ENCODE assay signal across 1 cellular context in the genomic region with DNA sequence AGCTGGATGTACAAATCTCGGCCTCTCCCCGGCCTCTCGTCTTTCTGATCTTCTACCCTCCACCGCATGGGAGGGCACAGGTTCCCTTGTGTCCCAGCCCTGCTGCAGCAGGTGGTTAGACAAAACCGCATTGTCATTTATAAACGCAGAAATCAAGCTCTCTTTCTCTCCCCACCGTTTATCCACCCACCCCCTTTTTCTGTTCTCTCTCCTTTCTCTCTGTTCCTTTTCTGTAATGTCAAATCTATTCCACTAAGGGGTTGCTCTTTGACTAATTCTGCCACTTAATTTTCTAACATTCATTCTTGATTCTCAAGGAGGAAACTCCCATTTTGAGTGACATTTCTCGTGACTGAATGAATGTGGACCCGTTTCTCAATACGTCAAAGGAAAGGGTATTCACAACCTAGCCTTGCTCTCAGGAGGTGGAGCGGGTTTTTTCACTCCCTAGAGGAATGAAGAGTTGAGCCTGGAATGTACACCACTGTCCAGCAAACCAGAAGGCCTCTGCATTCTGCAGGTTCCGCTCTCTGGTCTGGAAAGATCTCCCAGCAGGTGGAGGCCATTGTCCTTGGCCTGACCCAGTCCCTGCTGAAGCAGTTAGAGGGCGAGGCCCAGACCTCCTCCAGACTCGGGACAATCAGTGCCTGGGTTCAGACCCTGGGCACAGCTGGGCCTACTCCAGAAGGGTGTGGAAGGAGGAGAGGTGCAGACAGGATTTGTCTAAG.
TF ChIP-seq lines count a peak whose summit lies in the region.

No MANE protein-coding gene starts in this region.

TF ChIP-seq in GM12878, 131 proteins besides CTCF, POLR2A, EP300 and RAD21 (continued from another document and continues in another):
- TF ChIP-seq CEBPB (IDR thresholded peaks at IDR 0.05; ENCODE audit: borderline replicate concordance in 1 of 2, low read depth in 2 of 2, low read length in 2 of 2) (no peak), SREBF1 (IDR thresholded peaks at IDR 0.05; ENCODE audit: low read length) (no peak), KLF5 (IDR thresholded peaks at IDR 0.05; ENCODE audit: partially characterized antibody) (no peak), NR2F1 (conservative IDR thresholded peaks at IDR 0.05) (peak; percentile 72), ZNF274 (IDR thresholded peaks at IDR 0.05; ENCODE audit: insufficient read depth, insufficient read length) (no peak), TBL1XR1 (IDR thresholded peaks at IDR 0.05; ENCODE audit: low read depth, low read length) (peak; percentile 70; the same call in 1 of the 2 replicates), DPF2 (IDR thresholded peaks at IDR 0.05) (peak; percentile 79; the same call in 1 of the 2 replicates), IKZF2 (IDR thresholded peaks at IDR 0.05) (peak; percentile 94 to 96), SP1 (IDR thresholded peaks at IDR 0.05; ENCODE audit: low read depth, low read length) (no peak), CREM (IDR thresholded peaks at IDR 0.05; ENCODE audit: low read depth) (peak; percentile 89), GABPA (IDR thresholded peaks at IDR 0.05; ENCODE audit: low read depth) (no peak), CBFB (IDR thresholded peaks at IDR 0.05; ENCODE audit: low read depth) (peak; percentile 91), NRF1 (conservative IDR thresholded peaks at IDR 0.05; ENCODE audit: low read depth, low read length) (no peak), STAT3 (IDR thresholded peaks at IDR 0.05; ENCODE audit: low read depth, low read length) (0 out of 2 replicates have a peak, but pooled peaks have one; percentile 22), TARDBP (IDR thresholded peaks at IDR 0.05; ENCODE audit: borderline replicate concordance) (peak; percentile 68; the same call in 1 of the 2 replicates), ASH2L (IDR thresholded peaks at IDR 0.05; ENCODE audit: borderline replicate concordance, low read depth) (no peak), KAT2A (conservative IDR thresholded peaks at IDR 0.05; ENCODE audit: control insufficient read depth, low read depth, low read length) (no peak), CREB1 (IDR thresholded peaks at IDR 0.05; ENCODE audit: low read depth) (no peak), ESRRA (IDR thresholded peaks at IDR 0.05; ENCODE audit: low read length) (no peak; the same call in 1 of the 2 replicates), NFIC (IDR thresholded peaks at IDR 0.05; ENCODE audit: low read depth, low read length) (no peak), ZNF384 (IDR thresholded peaks at IDR 0.05; ENCODE audit: borderline replicate concordance, low read depth, low read length) (no peak), MYB (IDR thresholded peaks at IDR 0.05; ENCODE audit: borderline replicate concordance, low read depth, low read length) (no peak), EGR1 (IDR thresholded peaks at IDR 0.05; ENCODE audit: borderline replicate concordance in 1 of 2, low read depth in 2 of 2, low read length in 2 of 2) (peak in 1 of 2 experiments; percentile 57; a peak in 1 of 3 replicates), BRCA1 (IDR thresholded peaks at IDR 0.05; ENCODE audit: low read depth, low read length) (no peak), MEF2B (IDR thresholded peaks at IDR 0.05; ENCODE audit: partially characterized antibody, poor library complexity, severe bottlenecking) (peak; percentile 88), TCF7 (IDR thresholded peaks at IDR 0.05; ENCODE audit: borderline replicate concordance) (peak; percentile 83; the same call in 1 of the 2 replicates), BMI1 (IDR thresholded peaks at IDR 0.05; ENCODE audit: borderline replicate concordance) (peak; percentile 61; the same call in 1 of the 2 replicates), RCOR1 (conservative IDR thresholded peaks at IDR 0.05; ENCODE audit: low read depth, low read length) (0 out of 2 replicates have a peak, but pooled peaks have one; percentile 74), RBBP5 (conservative IDR thresholded peaks at IDR 0.05) (no peak), CHD2 (IDR thresholded peaks at IDR 0.05; ENCODE audit: borderline replicate concordance, low read depth, low read length) (no peak; the same call in 1 of the 2 replicates)
- TF ChIP-seq, protein P1, sequence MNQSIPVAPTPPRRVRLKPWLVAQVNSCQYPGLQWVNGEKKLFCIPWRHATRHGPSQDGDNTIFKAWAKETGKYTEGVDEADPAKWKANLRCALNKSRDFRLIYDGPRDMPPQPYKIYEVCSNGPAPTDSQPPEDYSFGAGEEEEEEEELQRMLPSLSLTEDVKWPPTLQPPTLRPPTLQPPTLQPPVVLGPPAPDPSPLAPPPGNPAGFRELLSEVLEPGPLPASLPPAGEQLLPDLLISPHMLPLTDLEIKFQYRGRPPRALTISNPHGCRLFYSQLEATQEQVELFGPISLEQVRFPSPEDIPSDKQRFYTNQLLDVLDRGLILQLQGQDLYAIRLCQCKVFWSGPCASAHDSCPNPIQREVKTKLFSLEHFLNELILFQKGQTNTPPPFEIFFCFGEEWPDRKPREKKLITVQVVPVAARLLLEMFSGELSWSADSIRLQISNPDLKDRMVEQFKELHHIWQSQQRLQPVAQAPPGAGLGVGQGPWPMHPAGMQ (IDR thresholded peaks at IDR 0.05; ENCODE audit: borderline replicate concordance), result peak; percentile 60; the same call in 1 of the 2 replicates
- TF ChIP-seq, protein P2, sequence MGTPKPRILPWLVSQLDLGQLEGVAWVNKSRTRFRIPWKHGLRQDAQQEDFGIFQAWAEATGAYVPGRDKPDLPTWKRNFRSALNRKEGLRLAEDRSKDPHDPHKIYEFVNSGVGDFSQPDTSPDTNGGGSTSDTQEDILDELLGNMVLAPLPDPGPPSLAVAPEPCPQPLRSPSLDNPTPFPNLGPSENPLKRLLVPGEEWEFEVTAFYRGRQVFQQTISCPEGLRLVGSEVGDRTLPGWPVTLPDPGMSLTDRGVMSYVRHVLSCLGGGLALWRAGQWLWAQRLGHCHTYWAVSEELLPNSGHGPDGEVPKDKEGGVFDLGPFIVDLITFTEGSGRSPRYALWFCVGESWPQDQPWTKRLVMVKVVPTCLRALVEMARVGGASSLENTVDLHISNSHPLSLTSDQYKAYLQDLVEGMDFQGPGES (IDR thresholded peaks at IDR 0.05), result no peak
- TF ChIP-seq, protein P3, sequence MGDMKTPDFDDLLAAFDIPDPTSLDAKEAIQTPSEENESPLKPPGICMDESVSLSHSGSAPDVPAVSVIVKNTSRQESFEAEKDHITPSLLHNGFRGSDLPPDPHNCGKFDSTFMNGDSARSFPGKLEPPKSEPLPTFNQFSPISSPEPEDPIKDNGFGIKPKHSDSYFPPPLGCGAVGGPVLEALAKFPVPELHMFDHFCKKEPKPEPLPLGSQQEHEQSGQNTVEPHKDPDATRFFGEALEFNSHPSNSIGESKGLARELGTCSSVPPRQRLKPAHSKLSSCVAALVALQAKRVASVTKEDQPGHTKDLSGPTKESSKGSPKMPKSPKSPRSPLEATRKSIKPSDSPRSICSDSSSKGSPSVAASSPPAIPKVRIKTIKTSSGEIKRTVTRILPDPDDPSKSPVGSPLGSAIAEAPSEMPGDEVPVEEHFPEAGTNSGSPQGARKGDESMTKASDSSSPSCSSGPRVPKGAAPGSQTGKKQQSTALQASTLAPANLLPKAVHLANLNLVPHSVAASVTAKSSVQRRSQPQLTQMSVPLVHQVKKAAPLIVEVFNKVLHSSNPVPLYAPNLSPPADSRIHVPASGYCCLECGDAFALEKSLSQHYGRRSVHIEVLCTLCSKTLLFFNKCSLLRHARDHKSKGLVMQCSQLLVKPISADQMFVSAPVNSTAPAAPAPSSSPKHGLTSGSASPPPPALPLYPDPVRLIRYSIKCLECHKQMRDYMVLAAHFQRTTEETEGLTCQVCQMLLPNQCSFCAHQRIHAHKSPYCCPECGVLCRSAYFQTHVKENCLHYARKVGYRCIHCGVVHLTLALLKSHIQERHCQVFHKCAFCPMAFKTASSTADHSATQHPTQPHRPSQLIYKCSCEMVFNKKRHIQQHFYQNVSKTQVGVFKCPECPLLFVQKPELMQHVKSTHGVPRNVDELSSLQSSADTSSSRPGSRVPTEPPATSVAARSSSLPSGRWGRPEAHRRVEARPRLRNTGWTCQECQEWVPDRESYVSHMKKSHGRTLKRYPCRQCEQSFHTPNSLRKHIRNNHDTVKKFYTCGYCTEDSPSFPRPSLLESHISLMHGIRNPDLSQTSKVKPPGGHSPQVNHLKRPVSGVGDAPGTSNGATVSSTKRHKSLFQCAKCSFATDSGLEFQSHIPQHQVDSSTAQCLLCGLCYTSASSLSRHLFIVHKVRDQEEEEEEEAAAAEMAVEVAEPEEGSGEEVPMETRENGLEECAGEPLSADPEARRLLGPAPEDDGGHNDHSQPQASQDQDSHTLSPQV (IDR thresholded peaks at IDR 0.05), result peak; percentile 79; the same call in 1 of the 2 replicates
- TF ChIP-seq, protein P4, sequence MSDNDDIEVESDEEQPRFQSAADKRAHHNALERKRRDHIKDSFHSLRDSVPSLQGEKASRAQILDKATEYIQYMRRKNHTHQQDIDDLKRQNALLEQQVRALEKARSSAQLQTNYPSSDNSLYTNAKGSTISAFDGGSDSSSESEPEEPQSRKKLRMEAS (IDR thresholded peaks at IDR 0.05; ENCODE audit: low read depth, low read length), result 0 out of 2 replicates have a peak, but pooled peaks have one; percentile 5
- TF ChIP-seq, protein P5, sequence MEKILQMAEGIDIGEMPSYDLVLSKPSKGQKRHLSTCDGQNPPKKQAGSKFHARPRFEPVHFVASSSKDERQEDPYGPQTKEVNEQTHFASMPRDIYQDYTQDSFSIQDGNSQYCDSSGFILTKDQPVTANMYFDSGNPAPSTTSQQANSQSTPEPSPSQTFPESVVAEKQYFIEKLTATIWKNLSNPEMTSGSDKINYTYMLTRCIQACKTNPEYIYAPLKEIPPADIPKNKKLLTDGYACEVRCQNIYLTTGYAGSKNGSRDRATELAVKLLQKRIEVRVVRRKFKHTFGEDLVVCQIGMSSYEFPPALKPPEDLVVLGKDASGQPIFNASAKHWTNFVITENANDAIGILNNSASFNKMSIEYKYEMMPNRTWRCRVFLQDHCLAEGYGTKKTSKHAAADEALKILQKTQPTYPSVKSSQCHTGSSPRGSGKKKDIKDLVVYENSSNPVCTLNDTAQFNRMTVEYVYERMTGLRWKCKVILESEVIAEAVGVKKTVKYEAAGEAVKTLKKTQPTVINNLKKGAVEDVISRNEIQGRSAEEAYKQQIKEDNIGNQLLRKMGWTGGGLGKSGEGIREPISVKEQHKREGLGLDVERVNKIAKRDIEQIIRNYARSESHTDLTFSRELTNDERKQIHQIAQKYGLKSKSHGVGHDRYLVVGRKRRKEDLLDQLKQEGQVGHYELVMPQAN (conservative IDR thresholded peaks at IDR 0.05), result no peak
- TF ChIP-seq, protein P6, sequence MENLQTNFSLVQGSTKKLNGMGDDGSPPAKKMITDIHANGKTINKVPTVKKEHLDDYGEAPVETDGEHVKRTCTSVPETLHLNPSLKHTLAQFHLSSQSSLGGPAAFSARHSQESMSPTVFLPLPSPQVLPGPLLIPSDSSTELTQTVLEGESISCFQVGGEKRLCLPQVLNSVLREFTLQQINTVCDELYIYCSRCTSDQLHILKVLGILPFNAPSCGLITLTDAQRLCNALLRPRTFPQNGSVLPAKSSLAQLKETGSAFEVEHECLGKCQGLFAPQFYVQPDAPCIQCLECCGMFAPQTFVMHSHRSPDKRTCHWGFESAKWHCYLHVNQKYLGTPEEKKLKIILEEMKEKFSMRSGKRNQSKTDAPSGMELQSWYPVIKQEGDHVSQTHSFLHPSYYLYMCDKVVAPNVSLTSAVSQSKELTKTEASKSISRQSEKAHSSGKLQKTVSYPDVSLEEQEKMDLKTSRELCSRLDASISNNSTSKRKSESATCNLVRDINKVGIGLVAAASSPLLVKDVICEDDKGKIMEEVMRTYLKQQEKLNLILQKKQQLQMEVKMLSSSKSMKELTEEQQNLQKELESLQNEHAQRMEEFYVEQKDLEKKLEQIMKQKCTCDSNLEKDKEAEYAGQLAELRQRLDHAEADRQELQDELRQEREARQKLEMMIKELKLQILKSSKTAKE (IDR thresholded peaks at IDR 0.05; ENCODE audit: low read depth, poor library complexity, severe bottlenecking), result peak; percentile 87
- TF ChIP-seq, protein P7, sequence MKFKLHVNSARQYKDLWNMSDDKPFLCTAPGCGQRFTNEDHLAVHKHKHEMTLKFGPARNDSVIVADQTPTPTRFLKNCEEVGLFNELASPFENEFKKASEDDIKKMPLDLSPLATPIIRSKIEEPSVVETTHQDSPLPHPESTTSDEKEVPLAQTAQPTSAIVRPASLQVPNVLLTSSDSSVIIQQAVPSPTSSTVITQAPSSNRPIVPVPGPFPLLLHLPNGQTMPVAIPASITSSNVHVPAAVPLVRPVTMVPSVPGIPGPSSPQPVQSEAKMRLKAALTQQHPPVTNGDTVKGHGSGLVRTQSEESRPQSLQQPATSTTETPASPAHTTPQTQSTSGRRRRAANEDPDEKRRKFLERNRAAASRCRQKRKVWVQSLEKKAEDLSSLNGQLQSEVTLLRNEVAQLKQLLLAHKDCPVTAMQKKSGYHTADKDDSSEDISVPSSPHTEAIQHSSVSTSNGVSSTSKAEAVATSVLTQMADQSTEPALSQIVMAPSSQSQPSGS (IDR thresholded peaks at IDR 0.05; ENCODE audit: low read length), result no peak
- TF ChIP-seq, protein P8, sequence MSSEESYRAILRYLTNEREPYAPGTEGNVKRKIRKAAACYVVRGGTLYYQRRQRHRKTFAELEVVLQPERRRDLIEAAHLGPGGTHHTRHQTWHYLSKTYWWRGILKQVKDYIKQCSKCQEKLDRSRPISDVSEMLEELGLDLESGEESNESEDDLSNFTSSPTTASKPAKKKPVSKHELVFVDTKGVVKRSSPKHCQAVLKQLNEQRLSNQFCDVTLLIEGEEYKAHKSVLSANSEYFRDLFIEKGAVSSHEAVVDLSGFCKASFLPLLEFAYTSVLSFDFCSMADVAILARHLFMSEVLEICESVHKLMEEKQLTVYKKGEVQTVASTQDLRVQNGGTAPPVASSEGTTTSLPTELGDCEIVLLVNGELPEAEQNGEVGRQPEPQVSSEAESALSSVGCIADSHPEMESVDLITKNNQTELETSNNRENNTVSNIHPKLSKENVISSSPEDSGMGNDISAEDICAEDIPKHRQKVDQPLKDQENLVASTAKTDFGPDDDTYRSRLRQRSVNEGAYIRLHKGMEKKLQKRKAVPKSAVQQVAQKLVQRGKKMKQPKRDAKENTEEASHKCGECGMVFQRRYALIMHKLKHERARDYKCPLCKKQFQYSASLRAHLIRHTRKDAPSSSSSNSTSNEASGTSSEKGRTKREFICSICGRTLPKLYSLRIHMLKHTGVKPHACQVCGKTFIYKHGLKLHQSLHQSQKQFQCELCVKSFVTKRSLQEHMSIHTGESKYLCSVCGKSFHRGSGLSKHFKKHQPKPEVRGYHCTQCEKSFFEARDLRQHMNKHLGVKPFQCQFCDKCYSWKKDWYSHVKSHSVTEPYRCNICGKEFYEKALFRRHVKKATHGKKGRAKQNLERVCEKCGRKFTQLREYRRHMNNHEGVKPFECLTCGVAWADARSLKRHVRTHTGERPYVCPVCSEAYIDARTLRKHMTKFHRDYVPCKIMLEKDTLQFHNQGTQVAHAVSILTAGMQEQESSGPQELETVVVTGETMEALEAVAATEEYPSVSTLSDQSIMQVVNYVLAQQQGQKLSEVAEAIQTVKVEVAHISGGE (CRISPR knock-in tag; IDR thresholded peaks at IDR 0.05), result no peak
